ENCODE assay signal across 17 cellular contexts in the genomic region with DNA sequence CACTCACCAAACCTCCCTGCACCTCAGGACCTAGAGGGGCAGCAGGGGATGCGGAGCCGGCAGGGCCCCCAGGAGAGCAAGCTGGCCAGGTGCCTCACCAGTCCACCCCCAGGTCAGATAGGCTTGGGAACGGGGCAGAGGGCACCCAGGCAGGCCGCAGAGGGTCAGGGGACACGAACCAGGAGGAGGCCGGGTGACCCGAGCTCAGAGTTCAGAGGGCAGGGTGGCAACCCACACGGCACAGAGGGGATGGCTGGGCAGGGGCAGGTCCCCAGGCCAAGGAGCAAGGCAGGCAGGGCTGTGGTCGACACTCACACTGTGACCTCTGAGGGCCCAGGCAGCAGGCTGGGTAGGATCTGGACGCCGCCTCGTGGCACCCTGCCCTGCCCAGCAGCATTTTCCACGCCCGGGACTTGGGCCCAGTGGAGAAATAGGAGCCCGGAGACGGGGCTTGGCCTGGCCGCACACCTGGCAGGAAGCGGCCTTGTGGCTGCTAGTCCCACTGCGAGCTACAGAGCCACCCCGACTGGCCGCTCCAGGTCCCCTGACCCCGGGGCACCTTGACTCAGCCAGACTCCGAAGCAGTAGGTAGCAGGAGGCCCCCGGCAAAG. TPM values are rescaled to one million over a fixed set of nuclear protein-coding genes. Genes with fewer than 3 reads are reported as not detected.
DNase-seq lines count a peak whose midpoint lies in the region; ATAC-seq and TF ChIP-seq lines count a peak whose summit lies in the region.
"Had no signal": no experiment of that assay in that cellular context is flagged by ENCODE, and none has a peak within 500 bp of the region (broad histone marks: within the 10 kb centered on the region; RNA-seq: fewer than 3 reads in every experiment).

No MANE protein-coding gene starts in this region.

- ATAC-seq in GM21447 (IDR thresholded peaks at IDR 0.05; ENCODE audit: unreplicated experiment) (no peak), HG03442 (IDR thresholded peaks at IDR 0.05; ENCODE audit: unreplicated experiment) (no peak), HG03469 (IDR thresholded peaks at IDR 0.05; ENCODE audit: unreplicated experiment) (no peak)
- ATAC-seq: stimulated activated naive B cell treated with anti-CD40 and anti-IgM and Interleukin-4, amounts not matched to agents 10 μg/mL and 1 μg/mL and 100 μg/mL, for 72 hours had no signal

- H4K8ac ChIP-seq in mesenchymal stem cell (ENCODE audit: low read length): no peak overlapping the region

- H3K9ac ChIP-seq in mesenchymal stem cell (ENCODE audit: low read length): peak overlapping the region; percentile 89

- H3K18ac ChIP-seq in mesenchymal stem cell (ENCODE audit: low read depth in 1 of 2, low read length in 2 of 2): no peak overlapping the region

- H3K23ac ChIP-seq in mesenchymal stem cell (ENCODE audit: low read length in 2 of 2): no peak overlapping the region

- intact Hi-C loops in MCF 10A (cut with micrococcal nuclease): no loop called here

- peak overlapping the region; percentile 45 for H3K4me3 ChIP-seq in LNCaP clone FGC (ENCODE audit: low read depth, low read length)
- H3K4me3 ChIP-seq in mesenchymal stem cell (ENCODE audit: insufficient read depth in 1 of 2, low read depth in 1 of 2, low read length in 2 of 2): peak overlapping the region in 1 of 2 experiments; percentile 16
- H3K4me3 ChIP-seq: SK-N-MC had no signal

- H3K36me3 Mint-ChIP-seq in MCF 10A (ENCODE audit: insufficient read depth, unreplicated experiment): peaks cover 38% of the 10 kb centered on the region

- peaks cover 22 to 64% of the 10 kb centered on the region in 2 experiments for H3K36me3 ChIP-seq in mesenchymal stem cell (ENCODE audit: control insufficient read depth in 1 of 2, insufficient read depth in 2 of 2, low read depth in 1 of 2, low read length in 2 of 2)

- H3K9me3 Mint-ChIP-seq in MCF 10A (ENCODE audit: unreplicated experiment): no peaks in the 10 kb centered on the region
- H3K9me3 Mint-ChIP-seq: activated T-helper 1 cell treated with anti-CD3 and anti-CD28 coated beads, Interleukin-12 subunit alpha, Interleukin-12 subunit beta, Interleukin-2, Interleukin-4 antibody, amounts not matched to agents 30 ng/mL and 10 ng/mL and 1 ng/mL, durations not matched to agents 14 hours and 24 hours and 36 hours; dendritic cell treated with granulocyte-macrophage colony-stimulating factor and Interleukin-4, amounts not matched to agents 40 ng/mL and 50 ng/mL, for 4 days; stimulated activated naive B cell treated with anti-CD40 and anti-IgM and Interleukin-4, amounts not matched to agents 10 μg/mL and 1 μg/mL and 100 μg/mL, for 72 hours; type B pancreatic cell had no signal

- no peaks in the 10 kb centered on the region for H3K27me3 ChIP-seq in mesenchymal stem cell (ENCODE audit: control insufficient read depth in 1 of 2, insufficient read depth in 1 of 2, low read length in 2 of 2)
- H3K27me3 ChIP-seq: brain microvascular endothelial cell had no signal

- H3K4me1 ChIP-seq in mesenchymal stem cell (ENCODE audit: control insufficient read depth, insufficient read depth, low read depth, low read length): peaks cover 71% of the 10 kb centered on the region

- no peak overlapping the region for H2BK5ac ChIP-seq in mesenchymal stem cell (ENCODE audit: low read depth, low read length, poor library complexity, severe bottlenecking)

- CTCF ChIA-PET in MCF 10A (lab: Yijun Ruan, JAX): interaction anchor here (0.6 to 1.2 kb wide), 7 partner anchors 9 to 360 kb away, joined by 3 to 8 read pairs (median 4); a partner anchor contains a TSS

- DNase-seq in LNCaP clone FGC (ENCODE audit: low read depth): peak; percentile 53
- DNase-seq in MCF 10A (ENCODE audit: unreplicated experiment): no peak
- no peak for DNase-seq in mesenchymal stem cell
- DNase-seq: NCI-H1436; NCI-H2171; NCI-H69; stimulated activated naive B cell treated with anti-CD40 and anti-IgM and Interleukin-4, amounts not matched to agents 10 μg/mL and 1 μg/mL and 100 μg/mL, for 72 hours; T-helper 9 cell had no signal

- H3K4ac ChIP-seq in mesenchymal stem cell (ENCODE audit: low read depth in 1 of 2, low read length in 2 of 2): no peak overlapping the region

- H3K79me1 ChIP-seq in mesenchymal stem cell (replicated peaks; ENCODE audit: low read length, poor library complexity, severe bottlenecking): peaks cover 32% of the 10 kb centered on the region

- H3K27ac ChIP-seq in mesenchymal stem cell (ENCODE audit: low read length, poor library complexity, severe bottlenecking): no peak overlapping the region
- H3K27ac ChIP-seq in temporal lobe (ENCODE audit: low read depth, low read length): peak overlapping the region; percentile 5
- H3K27ac ChIP-seq: brain microvascular endothelial cell, SK-N-MC had no signal

- no TSS peak for BruUV-seq in MCF 10A (replicated peaks; lab: Mats Ljungman, UMichigan)

- POLR2A ChIA-PET in MCF 10A (lab: Yijun Ruan, JAX): interaction anchor here (0.6 to 5.7 kb wide), 7 partner anchors 12 to 436 kb away, joined by 3 to 47 read pairs (median 4); a partner anchor contains a TSS

- no peaks in the 10 kb centered on the region for H3K27me3 Mint-ChIP-seq in MCF 10A (ENCODE audit: insufficient read depth, unreplicated experiment)
- H3K27me3 Mint-ChIP-seq: dendritic cell treated with granulocyte-macrophage colony-stimulating factor and Interleukin-4, amounts not matched to agents 40 ng/mL and 50 ng/mL, for 4 days; stimulated activated naive B cell treated with anti-CD40 and anti-IgM and Interleukin-4, amounts not matched to agents 10 μg/mL and 1 μg/mL and 100 μg/mL, for 72 hours; type B pancreatic cell had no signal

- peak overlapping the region; percentile 63 for H3K4me3 Mint-ChIP-seq in MCF 10A (ENCODE audit: unreplicated experiment)
- H3K4me3 Mint-ChIP-seq: activated T-helper 1 cell treated with anti-CD3 and anti-CD28 coated beads, Interleukin-12 subunit alpha, Interleukin-12 subunit beta, Interleukin-2, Interleukin-4 antibody, amounts not matched to agents 30 ng/mL and 10 ng/mL and 1 ng/mL, durations not matched to agents 14 hours and 24 hours and 36 hours; dendritic cell treated with granulocyte-macrophage colony-stimulating factor and Interleukin-4, amounts not matched to agents 40 ng/mL and 50 ng/mL, for 4 days; stimulated activated naive B cell treated with anti-CD40 and anti-IgM and Interleukin-4, amounts not matched to agents 10 μg/mL and 1 μg/mL and 100 μg/mL, for 72 hours; type B pancreatic cell had no signal

- H3K4me1 Mint-ChIP-seq in MCF 10A (ENCODE audit: insufficient read depth, unreplicated experiment): peaks cover 13% of the 10 kb centered on the region

- no peak overlapping the region for H2BK12ac ChIP-seq in mesenchymal stem cell (ENCODE audit: low read length in 2 of 2)

- no peaks in the 10 kb centered on the region for H3K9me3 ChIP-seq in mesenchymal stem cell (ENCODE audit: control insufficient read depth, low read length)

- no peak overlapping the region for H3K4me2 ChIP-seq in mesenchymal stem cell (ENCODE audit: low read length, poor library complexity, severe bottlenecking)

- H2AK5ac ChIP-seq in mesenchymal stem cell (ENCODE audit: low read length, severe bottlenecking): no peak overlapping the region

- no peak overlapping the region for H4K91ac ChIP-seq in mesenchymal stem cell (ENCODE audit: low read length)

- 94% methylated on average over 24 of the region's 24 CpGs for whole genome bisulfite sequencing in mesenchymal stem cell

- TF ChIP-seq CTCF in LNCaP clone FGC (IDR thresholded peaks at IDR 0.05; ENCODE audit: control insufficient read depth, extremely low read depth, insufficient read depth): no peak; the same call in 1 of the 2 replicates
- no peak for TF ChIP-seq CTCF in MCF 10A (IDR thresholded peaks at IDR 0.05; ENCODE audit: unreplicated experiment)

- peak overlapping the region; percentile 69 for H3K27ac Mint-ChIP-seq in MCF 10A (ENCODE audit: low read depth, unreplicated experiment)
- H3K27ac Mint-ChIP-seq: activated T-helper 1 cell treated with anti-CD3 and anti-CD28 coated beads, Interleukin-12 subunit alpha, Interleukin-12 subunit beta, Interleukin-2, Interleukin-4 antibody, amounts not matched to agents 30 ng/mL and 10 ng/mL and 1 ng/mL, durations not matched to agents 14 hours and 24 hours and 36 hours; dendritic cell treated with granulocyte-macrophage colony-stimulating factor and Interleukin-4, amounts not matched to agents 40 ng/mL and 50 ng/mL, for 4 days; stimulated activated naive B cell treated with anti-CD40 and anti-IgM and Interleukin-4, amounts not matched to agents 10 μg/mL and 1 μg/mL and 100 μg/mL, for 72 hours had no signal

- H3K14ac ChIP-seq in mesenchymal stem cell (ENCODE audit: low read length in 2 of 2): no peak overlapping the region

- H2BK15ac ChIP-seq in mesenchymal stem cell (ENCODE audit: low read depth, poor library complexity, severe bottlenecking): no peak overlapping the region

- H2BK120ac ChIP-seq in mesenchymal stem cell (ENCODE audit: low read depth, low read length): no peak overlapping the region

- H2AFZ ChIP-seq in mesenchymal stem cell (ENCODE audit: low read depth, low read length): no peak overlapping the region

RNA-seq across cellular contexts. Expression of a gene that starts 5.3 kb away (rescaled TPM):
- total RNA-seq in MCF 10A (2022): 96.2 and 113 TPM in 2 replicates
- 26.3 TPM for polyA plus RNA-seq in mesenchymal stem cell (2013, experiment 1 of 2)
- 26.6 TPM for polyA plus RNA-seq in mesenchymal stem cell (2013, experiment 2 of 2)
- total RNA-seq in temporal lobe: 43.3 TPM

RNA-seq across cellular contexts. Expression of a gene that starts 12.8 kb away (rescaled TPM):
- total RNA-seq in MCF 10A (2022) (0.17 TPM in 1 of 2 replicates, not detected in the other), temporal lobe (0.49 TPM)
- 0.04 TPM for polyA plus RNA-seq in mesenchymal stem cell (2013, experiment 1 of 2)
- 0.04 TPM for polyA plus RNA-seq in mesenchymal stem cell (2013, experiment 2 of 2)

RNA-seq across cellular contexts. Expression of a gene that starts 14.4 kb away (rescaled TPM):
- total RNA-seq in MCF 10A (2022) (not detected in 2 replicates), temporal lobe (11.3 TPM)
- 282 TPM for polyA plus RNA-seq in mesenchymal stem cell (2013, experiment 1 of 2)
- 274 TPM for polyA plus RNA-seq in mesenchymal stem cell (2013, experiment 2 of 2)

RNA-seq across cellular contexts. Expression of a gene that starts 19.3 kb away (rescaled TPM):
- total RNA-seq in MCF 10A (2022): 19.3 and 21.0 TPM in 2 replicates
- 17.8 TPM for polyA plus RNA-seq in mesenchymal stem cell (2013, experiment 1 of 2)
- 17.7 TPM for polyA plus RNA-seq in mesenchymal stem cell (2013, experiment 2 of 2)
- total RNA-seq in temporal lobe: 10.6 TPM

RNA-seq across cellular contexts. Expression of a gene that starts 19.5 kb away (rescaled TPM):
- 122 and 129 TPM in 2 replicates for total RNA-seq in MCF 10A (2022)
- polyA plus RNA-seq in mesenchymal stem cell (2013, experiment 1 of 2): 57.1 TPM
- 55.5 TPM for polyA plus RNA-seq in mesenchymal stem cell (2013, experiment 2 of 2)
- 38.4 TPM for total RNA-seq in temporal lobe

Comparison
In these comparisons a context has a peak if more than half of its experiments do, and no peak if none do; other contexts are left out.
1. RNA of a gene that starts 14.4 kb away (total RNA-seq): 11.3 TPM in temporal lobe (single experiment); not detected in MCF 10A; every median in the first group is over 10 times any median in the second.